Comparison of ENCODE assay signal across 23 cellular contexts in genomic region chr1:157234705-157235273, GRCh38.
DNase-seq lines count a peak whose midpoint lies in the region; ATAC-seq, FAIRE-seq and TF ChIP-seq lines count a peak whose summit lies in the region.
"Had no signal": no experiment of that assay in that cellular context is flagged by ENCODE, and none has a peak within 500 bp of the region (broad histone marks: within the 10 kb centered on the region; RNA-seq: fewer than 3 reads in every experiment).

No MANE protein-coding gene starts in this region.

- no peak for TF ChIP-seq CTCF in K562 (IDR thresholded peaks at IDR 0.05 in 2 of 3, conservative IDR thresholded peaks at IDR 0.05 in 1 of 3; ENCODE audit: insufficient read depth in 2 of 3, low read depth in 1 of 3, low read length in 3 of 3)
- TF ChIP-seq CTCF in mesothelial cell of epicardium (IDR thresholded peaks at IDR 0.05; ENCODE audit: unreplicated experiment) = no peak
- no peak for TF ChIP-seq CTCF in left lung (IDR thresholded peaks at IDR 0.05)

- peak overlapping the region; percentile 49; the same call in 1 of the 2 replicates for H2AFZ ChIP-seq in K562 (ENCODE audit: low read depth, low read length)
- H2AFZ ChIP-seq: GM23248 had no signal

- POLR2A ChIA-PET in K562 (lab: Yijun Ruan, JAX) = interaction anchor here (0.8 to 1.2 kb wide), 2 partner anchors 15 to 338 kb away, joined by 3 read pairs; no protein-coding TSS in a partner anchor

- H3K36me3 ChIP-seq in HUES6 (ENCODE audit: control insufficient read depth, insufficient read depth, low read length) (no peaks in the 10 kb centered on the region), K562 (ENCODE audit: control insufficient read depth, insufficient read depth, low read length) (no peaks in the 10 kb centered on the region), left lung (no peaks in the 10 kb centered on the region)

- H3K79me2 ChIP-seq in K562 (ENCODE audit: control insufficient read depth, insufficient read depth, low read length) = no peaks in the 10 kb centered on the region

- TF ChIP-seq RAD21 in K562 (CRISPR knock-in tag; conservative IDR thresholded peaks at IDR 0.05 in 1 of 2, IDR thresholded peaks at IDR 0.05 in 1 of 2) = no peak

- TF ChIP-seq EP300 in K562 (IDR thresholded peaks at IDR 0.05; ENCODE audit: low read length) = peak; percentile 4; the same call in 1 of the 2 replicates

- DNase-seq in K562 (ENCODE audit: extremely low read depth in 1 of 4, low spot score in 3 of 4) (peak in 1 of 4 experiments; percentile 42), mesothelial cell of epicardium (ENCODE audit: low spot score in 2 of 2, unreplicated experiment in 2 of 2) (peak in 1 of 2 experiments; percentile 63), left lung (no peak), SIG-M5 treated with dmso at 0.1 percent for 504 hours (lab: John Stamatoyannopoulos, UW; ENCODE audit: unreplicated experiment) (no peak), glomerular visceral epithelial cell (ENCODE audit: extremely low spot score) (no peak)
- DNase-seq in stimulated activated CD8-positive, alpha-beta memory T cell treated with anti-CD3 and anti-CD28 coated beads, Interleukin-4, amount 100 ng/mL, for 48 hours = no peak
- DNase-seq: ACHN, C1 segment of cervical spinal cord, DMS 273 treated with DMSO at 0.1 percent for 48 hours, DND-41, GM23248, MV-4-11, NCI-H187, NCI-H2107, NCI-H2227 treated with DMSO at 0.1 percent for 48 hours, NCI-H524, PC-3, RPMI8226, SHP77 treated with DMSO at 0.1 percent for 48 hours had no signal

- peaks cover 38% of the 10 kb centered on the region for H3K4me1 ChIP-seq in HUES6 (ENCODE audit: control insufficient read depth, insufficient read depth, low read length)
- peaks cover 0 to 25% of the 10 kb centered on the region in 2 experiments; a peak in 4 of 5 replicates for H3K4me1 ChIP-seq in K562 (replicated peaks in 1 of 2; ENCODE audit: control insufficient read depth in 2 of 2, insufficient read depth in 2 of 2, low read length in 2 of 2)
- peaks cover 0 to 6% of the 10 kb centered on the region in 2 donors for H3K4me1 ChIP-seq in left lung

- intact Hi-C loops in K562 (cut with micrococcal nuclease) (no loop called here), left lung (cut with DNase I) (no loop called here)

- H3K36me3 Mint-ChIP-seq in mesothelial cell of epicardium = peaks cover 1% of the 10 kb centered on the region

- no peak overlapping the region for H3K4me3 ChIP-seq in HUES6 (ENCODE audit: low read depth, low read length)
- H3K4me3 ChIP-seq in K562 = no peak overlapping the region
- H3K4me3 ChIP-seq in left lung = no peak overlapping the region
- H3K4me3 ChIP-seq: GM23248 had no signal

- 8% methylated on average over 3 of the region's 3 CpGs for WGBS in K562 (ENCODE audit: insufficient coverage, low coverage, missing lambda C conversion rate)

- no peaks in the 10 kb centered on the region for H3K9me3 Mint-ChIP-seq in mesothelial cell of epicardium

- TF ChIP-seq POLR2A in K562 (conservative IDR thresholded peaks at IDR 0.05) = no peak

- H4K20me1 ChIP-seq in K562 (replicated peaks; ENCODE audit: control insufficient read depth, insufficient read depth, low read length) = no peaks in the 10 kb centered on the region

- CTCF ChIA-PET in K562 (lab: Yijun Ruan, JAX; ENCODE audit: low intra/inter-chr PET ratio) = no interaction called here

- 0 out of 2 replicates have a peak overlapping the region, but pooled peaks have one; percentile 24 for H3K4me2 ChIP-seq in K562 (ENCODE audit: insufficient read depth, low read length)
- H3K4me2 ChIP-seq: KMS-11 had no signal

- H3K27ac ChIP-seq in HUES6 (ENCODE audit: low read depth, low read length) = peak overlapping the region; percentile 63; the same call in 1 of the 2 replicates
- H3K27ac ChIP-seq in K562 (ENCODE audit: extremely low read depth, low read depth, low read length) = no peak overlapping the region
- no peak overlapping the region for H3K27ac ChIP-seq in left lung
- H3K27ac ChIP-seq: GM23248, KMS-11 had no signal

- FAIRE-seq in K562 (lab: Jason Lieb, UNC) = peak; percentile 35
- FAIRE-seq: G401.6 had no signal

- H3K9ac ChIP-seq in HUES6 (ENCODE audit: low read length) (peak overlapping the region; percentile 57), K562 (ENCODE audit: insufficient read depth in 1 of 2, low read depth in 2 of 2, low read length in 2 of 2) (no peak overlapping the region)
- H3K9ac ChIP-seq: GM23248, KMS-11 had no signal

- no peaks in the 10 kb centered on the region; the same call in 1 of the 2 replicates for H3K27me3 ChIP-seq in HUES6 (ENCODE audit: control insufficient read depth, insufficient read depth, low read length)
- H3K27me3 ChIP-seq in K562 (ENCODE audit: control insufficient read depth in 2 of 2, insufficient read depth in 2 of 2, low read length in 2 of 2) = no peaks in the 10 kb centered on the region
- H3K27me3 ChIP-seq in left lung = peaks cover 0 to 5% of the 10 kb centered on the region in 2 donors

- no peaks in the 10 kb centered on the region for H3K9me3 ChIP-seq in HUES6 (ENCODE audit: control insufficient read depth, insufficient read depth, low read depth, low read length)
- H3K9me3 ChIP-seq in K562 (replicated peaks; ENCODE audit: control insufficient read depth, insufficient read depth, low read depth, low read length) = no peaks in the 10 kb centered on the region
- H3K9me3 ChIP-seq in left lung = no peaks in the 10 kb centered on the region

- H3K4me1 Mint-ChIP-seq in mesothelial cell of epicardium = peaks cover 70% of the 10 kb centered on the region

- H3K27ac Mint-ChIP-seq in mesothelial cell of epicardium = peak overlapping the region; percentile 94

- in situ Hi-C loops in K562 (cut with MboI) = no loop called here

- no peaks in the 10 kb centered on the region for H3K9me1 ChIP-seq in K562 (ENCODE audit: control insufficient read depth, insufficient read depth, low read length)

- ATAC-seq in K562 (peak; percentile 60; the same call in 2 of the 3 replicates), left lung (no peak)
- ATAC-seq: PC-3, SK-N-SH treated with all-trans-retinoic acid at 6 μM for 48 hours had no signal

- H3K27me3 Mint-ChIP-seq in mesothelial cell of epicardium (ENCODE audit: low read depth) = no peaks in the 10 kb centered on the region

- BruUV-seq in K562 (replicated peaks; lab: Mats Ljungman, UMichigan) = no TSS peak

- no peak overlapping the region for H3K4me3 Mint-ChIP-seq in mesothelial cell of epicardium

TF ChIP-seq in K562, 482 proteins besides CTCF, POLR2A, EP300 and RAD21 (continues in another document):
- TF ChIP-seq TAL1 (IDR thresholded peaks at IDR 0.05) (peak; percentile 68), CCAR2 (IDR thresholded peaks at IDR 0.05; ENCODE audit: low read depth, low read length) (no peak), CHD1 (IDR thresholded peaks at IDR 0.05; ENCODE audit: low read length) (no peak), NEUROD1 (IDR thresholded peaks at IDR 0.05; ENCODE audit: borderline replicate concordance, low read depth, low read length, partially characterized antibody) (no peak), CTBP1 (IDR thresholded peaks at IDR 0.05; ENCODE audit: borderline replicate concordance) (peak; percentile 53; the same call in 1 of the 2 replicates), KLF1 (tag; IDR thresholded peaks at IDR 0.05) (no peak)
- TF ChIP-seq, protein P1, sequence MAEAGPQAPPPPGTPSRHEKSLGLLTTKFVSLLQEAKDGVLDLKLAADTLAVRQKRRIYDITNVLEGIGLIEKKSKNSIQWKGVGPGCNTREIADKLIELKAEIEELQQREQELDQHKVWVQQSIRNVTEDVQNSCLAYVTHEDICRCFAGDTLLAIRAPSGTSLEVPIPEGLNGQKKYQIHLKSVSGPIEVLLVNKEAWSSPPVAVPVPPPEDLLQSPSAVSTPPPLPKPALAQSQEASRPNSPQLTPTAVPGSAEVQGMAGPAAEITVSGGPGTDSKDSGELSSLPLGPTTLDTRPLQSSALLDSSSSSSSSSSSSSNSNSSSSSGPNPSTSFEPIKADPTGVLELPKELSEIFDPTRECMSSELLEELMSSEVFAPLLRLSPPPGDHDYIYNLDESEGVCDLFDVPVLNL (CRISPR knock-in tag; IDR thresholded peaks at IDR 0.05; ENCODE audit: low read depth) = no peak
- TF ChIP-seq, protein P2, sequence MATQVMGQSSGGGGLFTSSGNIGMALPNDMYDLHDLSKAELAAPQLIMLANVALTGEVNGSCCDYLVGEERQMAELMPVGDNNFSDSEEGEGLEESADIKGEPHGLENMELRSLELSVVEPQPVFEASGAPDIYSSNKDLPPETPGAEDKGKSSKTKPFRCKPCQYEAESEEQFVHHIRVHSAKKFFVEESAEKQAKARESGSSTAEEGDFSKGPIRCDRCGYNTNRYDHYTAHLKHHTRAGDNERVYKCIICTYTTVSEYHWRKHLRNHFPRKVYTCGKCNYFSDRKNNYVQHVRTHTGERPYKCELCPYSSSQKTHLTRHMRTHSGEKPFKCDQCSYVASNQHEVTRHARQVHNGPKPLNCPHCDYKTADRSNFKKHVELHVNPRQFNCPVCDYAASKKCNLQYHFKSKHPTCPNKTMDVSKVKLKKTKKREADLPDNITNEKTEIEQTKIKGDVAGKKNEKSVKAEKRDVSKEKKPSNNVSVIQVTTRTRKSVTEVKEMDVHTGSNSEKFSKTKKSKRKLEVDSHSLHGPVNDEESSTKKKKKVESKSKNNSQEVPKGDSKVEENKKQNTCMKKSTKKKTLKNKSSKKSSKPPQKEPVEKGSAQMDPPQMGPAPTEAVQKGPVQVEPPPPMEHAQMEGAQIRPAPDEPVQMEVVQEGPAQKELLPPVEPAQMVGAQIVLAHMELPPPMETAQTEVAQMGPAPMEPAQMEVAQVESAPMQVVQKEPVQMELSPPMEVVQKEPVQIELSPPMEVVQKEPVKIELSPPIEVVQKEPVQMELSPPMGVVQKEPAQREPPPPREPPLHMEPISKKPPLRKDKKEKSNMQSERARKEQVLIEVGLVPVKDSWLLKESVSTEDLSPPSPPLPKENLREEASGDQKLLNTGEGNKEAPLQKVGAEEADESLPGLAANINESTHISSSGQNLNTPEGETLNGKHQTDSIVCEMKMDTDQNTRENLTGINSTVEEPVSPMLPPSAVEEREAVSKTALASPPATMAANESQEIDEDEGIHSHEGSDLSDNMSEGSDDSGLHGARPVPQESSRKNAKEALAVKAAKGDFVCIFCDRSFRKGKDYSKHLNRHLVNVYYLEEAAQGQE (CRISPR knock-in tag; IDR thresholded peaks at IDR 0.05; ENCODE audit: low read depth) = no peak
